ENCODE assay signal across 1 cellular context in genomic region chr13:19596960-19597361, GRCh38.
TF ChIP-seq lines count a peak whose summit lies in the region.

No MANE protein-coding gene starts in this region.

TF ChIP-seq in endothelial cell of umbilical vein, 7 proteins besides CTCF, POLR2A, EP300 and RAD21:
- TF ChIP-seq MYC (IDR thresholded peaks at IDR 0.05; ENCODE audit: low read depth, low read length) = no peak
- peak; percentile 25 for TF ChIP-seq FOS (IDR thresholded peaks at IDR 0.05; ENCODE audit: borderline replicate concordance, insufficient read depth, low read length)
